In genomic region chr16:23268561-23268960, GRCh38 we compare ENCODE assay signal across 25 cellular contexts. TPM values are rescaled to one million over a fixed set of nuclear protein-coding genes. Genes with fewer than 3 reads are reported as not detected.
"Had no signal": no experiment of that assay in that cellular context is flagged by ENCODE, and none has a peak within 500 bp of the region (broad histone marks: within the 10 kb centered on the region; RNA-seq: fewer than 3 reads in every experiment).

No MANE protein-coding gene starts in this region.

- ATAC-seq: effector memory CD8-positive, alpha-beta T cell; heart right ventricle; left cardiac atrium; left lung; left ventricle myocardium superior; lower lobe of right lung; naive thymus-derived CD4-positive, alpha-beta T cell had no signal

- H3K9me3 ChIP-seq: colonic mucosa, esophagus squamous epithelium, gastrocnemius medialis, lower lobe of right lung had no signal

- H3K4me3 ChIP-seq: colonic mucosa, esophagus squamous epithelium, gastrocnemius medialis, heart right ventricle, left lung, lower lobe of right lung had no signal

- FAIRE-seq: endometrium, islet of Langerhans, keratinocyte had no signal

- DNase-seq: colonic mucosa; cortex of kidney; effector CD8-positive, alpha-beta T cell; effector memory CD8-positive, alpha-beta T cell; endodermal cell; esophagus squamous epithelium; foreskin fibroblast; foreskin melanocyte; gastrocnemius medialis; glutamatergic neuron; head of caudate nucleus; heart right ventricle; hippocampal formation; left cardiac atrium; left lung; left ventricle myocardium superior; lower lobe of right lung; mesendoderm; midbrain; naive thymus-derived CD4-positive, alpha-beta T cell had no signal

- H3K36me3 ChIP-seq: colonic mucosa, esophagus squamous epithelium, gastrocnemius medialis, heart right ventricle, left lung, lower lobe of right lung had no signal

- H3K27me3 ChIP-seq: colonic mucosa, esophagus squamous epithelium, left lung had no signal

- H3K27ac ChIP-seq: colonic mucosa, epithelial cell of prostate, esophagus squamous epithelium, gastrocnemius medialis, heart right ventricle, left lung, lower lobe of right lung had no signal

- H3K4me1 ChIP-seq: colonic mucosa, gastrocnemius medialis, heart right ventricle, left lung, lower lobe of right lung had no signal

RNA-seq across cellular contexts. Expression of gene SCNN1B, which starts 33.5 kb away (rescaled TPM):
- total RNA-seq: endodermal cell; mononuclear cell; naive thymus-derived CD4-positive, alpha-beta T cell had no signal
- polyA plus RNA-seq: naive thymus-derived CD4-positive, alpha-beta T cell had no signal
